ENCODE assay signal across 20 cellular contexts in genomic region chr14:98368214-98368613, GRCh38.
DNase-seq lines count a peak whose midpoint lies in the region; ATAC-seq, FAIRE-seq and TF ChIP-seq lines count a peak whose summit lies in the region.
"Had no signal": no experiment of that assay in that cellular context is flagged by ENCODE, and none has a peak within 500 bp of the region (broad histone marks: within the 10 kb centered on the region; RNA-seq: fewer than 3 reads in every experiment).

No MANE protein-coding gene starts in this region.

- no peak for FAIRE-seq in urothelium cell line (lab: Jason Lieb, UNC)

- no peak overlapping the region for H3K4me3 Mint-ChIP-seq in activated T-helper 1 cell treated with anti-CD3 and anti-CD28 coated beads, Interleukin-12 subunit alpha, Interleukin-12 subunit beta, Interleukin-2, Interleukin-4 antibody, amounts not matched to agents 30 ng/mL and 10 ng/mL and 1 ng/mL, durations not matched to agents 14 hours and 24 hours and 36 hours
- H3K4me3 Mint-ChIP-seq in naive thymus-derived CD4-positive, alpha-beta T cell = peak overlapping the region in 6 of 10 donors; percentile 0 to 66 (median 32)
- H3K4me3 Mint-ChIP-seq: HFFc6 had no signal

- H3K27me3 ChIP-seq in DND-41 (ENCODE audit: insufficient read depth, low read length, poor library complexity) = no peaks in the 10 kb centered on the region
- H3K27me3 ChIP-seq in naive thymus-derived CD4-positive, alpha-beta T cell (ENCODE audit: control insufficient read depth in 2 of 2, insufficient read depth in 2 of 2, low read length in 2 of 2) = no peaks in the 10 kb centered on the region
- H3K27me3 ChIP-seq: BE2C, SJSA1 had no signal

- peaks cover 6% of the 10 kb centered on the region for H3K4me1 Mint-ChIP-seq in activated T-helper 1 cell treated with anti-CD3 and anti-CD28 coated beads, Interleukin-12 subunit alpha, Interleukin-12 subunit beta, Interleukin-2, Interleukin-4 antibody, amounts not matched to agents 30 ng/mL and 10 ng/mL and 1 ng/mL, durations not matched to agents 14 hours and 24 hours and 36 hours (ENCODE audit: low read depth)
- peaks cover 7 to 66% (median 43%) of the 10 kb centered on the region in 7 donors for H3K4me1 Mint-ChIP-seq in naive thymus-derived CD4-positive, alpha-beta T cell

- H3K27ac Mint-ChIP-seq in activated T-helper 1 cell treated with anti-CD3 and anti-CD28 coated beads, Interleukin-12 subunit alpha, Interleukin-12 subunit beta, Interleukin-2, Interleukin-4 antibody, amounts not matched to agents 30 ng/mL and 10 ng/mL and 1 ng/mL, durations not matched to agents 14 hours and 24 hours and 36 hours = peak overlapping the region; percentile 42
- peak overlapping the region in 4 of 9 donors; percentile 11 to 34 (median 17) for H3K27ac Mint-ChIP-seq in naive thymus-derived CD4-positive, alpha-beta T cell
- H3K27ac Mint-ChIP-seq: HFFc6 had no signal

- H3K9me3 ChIP-seq in DND-41 (ENCODE audit: insufficient read depth, low read length, severe bottlenecking) = peaks cover 5% of the 10 kb centered on the region
- H3K9me3 ChIP-seq in naive thymus-derived CD4-positive, alpha-beta T cell (ENCODE audit: control insufficient read depth in 2 of 3, low read length in 3 of 3) = no peaks in the 10 kb centered on the region
- H3K9me3 ChIP-seq: BE2C had no signal

- H3K4me2 ChIP-seq in DND-41 (ENCODE audit: insufficient read depth, low read length) = no peak overlapping the region

- no peaks in the 10 kb centered on the region for H3K79me2 ChIP-seq in DND-41 (ENCODE audit: insufficient read depth, low read length)

- no peaks in the 10 kb centered on the region for H3K36me3 ChIP-seq in DND-41 (ENCODE audit: insufficient read depth, low read length)
- H3K36me3 ChIP-seq in naive thymus-derived CD4-positive, alpha-beta T cell (ENCODE audit: control insufficient read depth in 2 of 3, insufficient read depth in 3 of 3, low read length in 3 of 3) = no peaks in the 10 kb centered on the region
- H3K36me3 ChIP-seq: BE2C, SJSA1 had no signal

- H3K9me3 Mint-ChIP-seq in activated T-helper 1 cell treated with anti-CD3 and anti-CD28 coated beads, Interleukin-12 subunit alpha, Interleukin-12 subunit beta, Interleukin-2, Interleukin-4 antibody, amounts not matched to agents 30 ng/mL and 10 ng/mL and 1 ng/mL, durations not matched to agents 14 hours and 24 hours and 36 hours = peaks cover 9% of the 10 kb centered on the region
- H3K9me3 Mint-ChIP-seq in naive thymus-derived CD4-positive, alpha-beta T cell = peaks cover 0 to 16% (median 5%) of the 10 kb centered on the region in 11 donors

- intact Hi-C loops in activated T-helper 1 cell treated with anti-CD3 and anti-CD28 coated beads, Interleukin-12 subunit alpha, Interleukin-12 subunit beta, Interleukin-2, Interleukin-4 antibody, amounts not matched to agents 30 ng/mL and 10 ng/mL and 1 ng/mL, durations not matched to agents 14 hours and 24 hours and 36 hours (cut with micrococcal nuclease) = no loop called here
- intact Hi-C loops in naive thymus-derived CD4-positive, alpha-beta T cell (cut with micrococcal nuclease) = no loop called here

- H3K4me1 ChIP-seq in DND-41 (ENCODE audit: insufficient read depth, low read length) = peaks cover 14% of the 10 kb centered on the region
- peaks cover 0 to 19% of the 10 kb centered on the region in 2 donors for H3K4me1 ChIP-seq in naive thymus-derived CD4-positive, alpha-beta T cell (ENCODE audit: control insufficient read depth in 2 of 2, insufficient read depth in 2 of 2, low read length in 2 of 2)
- H3K4me1 ChIP-seq: BE2C, SJSA1 had no signal

- no peak for TF ChIP-seq CTCF in DND-41 (IDR thresholded peaks at IDR 0.05; ENCODE audit: borderline replicate concordance, extremely low read depth, low read length, poor library complexity, severe bottlenecking)

- POLR2A ChIA-PET in naive thymus-derived CD4-positive, alpha-beta T cell (lab: Charles Lee) = interaction anchor here (0.7 kb wide), 1 partner anchor 18 kb away, joined by 4 read pairs; no protein-coding TSS in a partner anchor

- no peak overlapping the region for H3K9ac ChIP-seq in DND-41 (ENCODE audit: low read depth, low read length)

- CTCF ChIA-PET in naive thymus-derived CD4-positive, alpha-beta T cell (lab: Charles Lee) = no interaction called here

- H3K4me3 ChIP-seq in DND-41 (ENCODE audit: low read depth in 1 of 2, low read length in 2 of 2) = no peak overlapping the region
- H3K4me3 ChIP-seq in naive thymus-derived CD4-positive, alpha-beta T cell (ENCODE audit: low read length) = no peak overlapping the region
- H3K4me3 ChIP-seq: SJSA1 had no signal

- no peak for ATAC-seq in DND-41 (ENCODE audit: insufficient read depth, low read depth)
- ATAC-seq in naive thymus-derived CD4-positive, alpha-beta T cell = no peak
- ATAC-seq: PC-3 had no signal

- H4K20me1 ChIP-seq in DND-41 (ENCODE audit: insufficient read depth, low read length) = no peaks in the 10 kb centered on the region

- H3K27me3 Mint-ChIP-seq in activated T-helper 1 cell treated with anti-CD3 and anti-CD28 coated beads, Interleukin-12 subunit alpha, Interleukin-12 subunit beta, Interleukin-2, Interleukin-4 antibody, amounts not matched to agents 30 ng/mL and 10 ng/mL and 1 ng/mL, durations not matched to agents 14 hours and 24 hours and 36 hours (ENCODE audit: insufficient read depth) = peaks cover 8% of the 10 kb centered on the region
- H3K27me3 Mint-ChIP-seq in naive thymus-derived CD4-positive, alpha-beta T cell = peaks cover 0 to 6% (median 0%) of the 10 kb centered on the region in 5 donors
- H3K27me3 Mint-ChIP-seq: CD4-positive, alpha-beta memory T cell had no signal

- DNase-seq in NCI-H345 (lab: John Stamatoyannopoulos, UW) (peak; percentile 11), NCI-H345 treated with DMSO at 0.1 percent for 48 hours (lab: John Stamatoyannopoulos, UW; ENCODE audit: unreplicated experiment) (no peak), DND-41 (no peak), NK-92 (lab: John Stamatoyannopoulos, UW; ENCODE audit: unreplicated experiment) (no peak), urothelium cell line (ENCODE audit: low spot score) (no peak), NCI-H2196 treated with DMSO at 0.1 percent for 48 hours (lab: John Stamatoyannopoulos, UW; ENCODE audit: unreplicated experiment) (no peak)
- DNase-seq in activated T-helper 1 cell treated with anti-CD3 and anti-CD28 coated beads, Interleukin-12 subunit alpha, Interleukin-12 subunit beta, Interleukin-2, Interleukin-4 antibody, amounts not matched to agents 30 ng/mL and 10 ng/mL and 1 ng/mL, durations not matched to agents 14 hours and 24 hours and 36 hours (ENCODE audit: low spot score) = no peak
- DNase-seq in naive thymus-derived CD4-positive, alpha-beta T cell = no peak
- DNase-seq: 8988T; BE2C; CD4-positive, alpha-beta memory T cell; EL; HFFc6; MV-4-11; NCI-H1417 treated with DMSO at 0.1 percent for 48 hours; NCI-H2081; NCI-H2227 treated with DMSO at 0.1 percent for 48 hours; NCI-H69; PC-3 had no signal

- H2AFZ ChIP-seq in DND-41 (ENCODE audit: low read depth, low read length) = no peak overlapping the region

- 0 out of 2 replicates have a peak overlapping the region, but pooled peaks have one; percentile 1 for H3K27ac ChIP-seq in DND-41 (ENCODE audit: low read length)
- no peak overlapping the region for H3K27ac ChIP-seq in naive thymus-derived CD4-positive, alpha-beta T cell (ENCODE audit: low read depth, low read length)
- H3K27ac ChIP-seq: SJSA1 had no signal

- peaks cover 4% of the 10 kb centered on the region for H3K36me3 Mint-ChIP-seq in activated T-helper 1 cell treated with anti-CD3 and anti-CD28 coated beads, Interleukin-12 subunit alpha, Interleukin-12 subunit beta, Interleukin-2, Interleukin-4 antibody, amounts not matched to agents 30 ng/mL and 10 ng/mL and 1 ng/mL, durations not matched to agents 14 hours and 24 hours and 36 hours (ENCODE audit: low read depth)
- peaks cover 0 to 17% (median 4%) of the 10 kb centered on the region in 5 donors for H3K36me3 Mint-ChIP-seq in naive thymus-derived CD4-positive, alpha-beta T cell
- H3K36me3 Mint-ChIP-seq: CD4-positive, alpha-beta memory T cell had no signal
